Comparison of ENCODE assay signal across 8 cellular contexts in genomic region chr2:71510196-71510807, GRCh38. TPM values are rescaled to one million over a fixed set of nuclear protein-coding genes. Genes with fewer than 3 reads are reported as not detected.
A peak's percentile ranks its signal among the peaks of the same experiment; 100 is the strongest.
DNase-seq lines count a peak whose midpoint lies in the region; ATAC-seq, FAIRE-seq and TF ChIP-seq lines count a peak whose summit lies in the region.

No MANE protein-coding gene starts in this region.

- peaks cover 0 to under 1% (median 0%) of the 10 kb centered on the region in 4 donors for H3K36me3 ChIP-seq in liver (ENCODE audit: control insufficient read depth in 4 of 4, insufficient read depth in 3 of 4, low read depth in 1 of 4, low read length in 3 of 4)

- H3K9me3 ChIP-seq in liver (ENCODE audit: control insufficient read depth in 4 of 4, low read length in 3 of 4): no peaks in the 10 kb centered on the region

- no peak for ATAC-seq in GM21515 (IDR thresholded peaks at IDR 0.05; ENCODE audit: unreplicated experiment)

- H3K9ac ChIP-seq in liver (ENCODE audit: low read depth in 1 of 2, low read length in 2 of 2): no peak overlapping the region

- H3K27ac ChIP-seq in liver (ENCODE audit: low read depth in 1 of 2, low read length in 2 of 2): no peak overlapping the region

- no peak for TF ChIP-seq POLR2A in H54 (IDR thresholded peaks at IDR 0.05; ENCODE audit: low read depth, low read length)

- TF ChIP-seq RAD21 in liver (IDR thresholded peaks at IDR 0.05): peak; percentile 96 to 99

- WGBS in liver: 22% methylated on average over 6 of the region's 6 CpGs

- no peaks in the 10 kb centered on the region for H3K27me3 ChIP-seq in liver (ENCODE audit: control insufficient read depth in 4 of 4, insufficient read depth in 4 of 4, low read length in 3 of 4)

- TF ChIP-seq CTCF in choroid plexus epithelial cell (conservative IDR thresholded peaks at IDR 0.05; ENCODE audit: low read depth, low read length): peak; percentile 97
- peak; percentile 91 for TF ChIP-seq CTCF in liver (IDR thresholded peaks at IDR 0.05; ENCODE audit: low read depth, low read length, missing input control)

- no peak overlapping the region for H3K4me3 ChIP-seq in choroid plexus epithelial cell (ENCODE audit: low read depth, low read length)
- H3K4me3 ChIP-seq in liver (ENCODE audit: low read depth in 1 of 3, low read length in 3 of 3): no peak overlapping the region

- DNase-seq in COLO668 (lab: John Stamatoyannopoulos, UW; ENCODE audit: unreplicated experiment) (peak; percentile 65), H54 (ENCODE audit: insufficient read length, low spot score) (peak; percentile 74), NCI-H2171 treated with DMSO at 0.1 percent for 48 hours (lab: John Stamatoyannopoulos, UW) (peak; percentile 61), choroid plexus epithelial cell (ENCODE audit: low read depth) (peak; percentile 74)
- DNase-seq in activated CD4-positive, alpha-beta T cell treated with anti-CD3 and anti-CD28 coated beads for 4 hours: peak; percentile 69 to 71
- DNase-seq in stimulated activated CD4-positive, alpha-beta T cell treated with anti-CD3 and anti-CD28 coated beads, TNF-alpha, amount 100 ng/mL, for 24 hours (ENCODE audit: low read depth in 3 of 3): peak; percentile 45 to 72 (median 61)

- FAIRE-seq in H54 (lab: Jason Lieb, UNC): peak; percentile 50

- no peaks in the 10 kb centered on the region for H3K4me1 ChIP-seq in liver (ENCODE audit: control insufficient read depth in 4 of 4, insufficient read depth in 4 of 4, low read length in 3 of 4)

TF ChIP-seq in liver, 16 proteins besides CTCF, POLR2A, EP300 and RAD21:
- TF ChIP-seq NR2F2 (IDR thresholded peaks at IDR 0.05) (no peak), SP1 (IDR thresholded peaks at IDR 0.05) (no peak), YY1 (IDR thresholded peaks at IDR 0.05) (no peak), FOXA1 (IDR thresholded peaks at IDR 0.05) (no peak), MAX (IDR thresholded peaks at IDR 0.05) (no peak), REST (IDR thresholded peaks at IDR 0.05) (no peak), TAF1 (conservative IDR thresholded peaks at IDR 0.05) (no peak), RXRA (IDR thresholded peaks at IDR 0.05) (no peak), FOXA2 (IDR thresholded peaks at IDR 0.05) (no peak), JUND (IDR thresholded peaks at IDR 0.05) (no peak), EGR1 (IDR thresholded peaks at IDR 0.05; ENCODE audit: low read depth in 2 of 2) (no peak), ATF3 (IDR thresholded peaks at IDR 0.05) (no peak)

RNA-seq across cellular contexts. Expression of gene DYSF, which starts 56.9 kb away (rescaled TPM):
- total RNA-seq in liver: 10 to 100 TPM; 15.1 to 20.8 TPM
- polyA plus RNA-seq in liver: 10 to 100 TPM in 1 of 2 donors, 1 to 10 TPM in 1; 8.5 to 12.0 TPM
